Comparison of ENCODE assay signal across 1 cellular context in genomic region chr19:58407658-58408151, GRCh38.
TF ChIP-seq lines count a peak whose summit lies in the region.

No MANE protein-coding gene starts in this region.

TF ChIP-seq in HCT116, 20 proteins besides CTCF, POLR2A, EP300 and RAD21:
- TF ChIP-seq ZFX (IDR thresholded peaks at IDR 0.05) (0 out of 2 replicates have a peak, but pooled peaks have one; percentile 25), FOSL1 (IDR thresholded peaks at IDR 0.05; ENCODE audit: low read depth) (no peak)
TF ChIP-seq in HCT116: peak in this region for 1.
